In genomic region chr9:37936965-37937364, GRCh38 we compare ENCODE assay signal across 1 cellular context.
TF ChIP-seq lines count a peak whose summit lies in the region.

No MANE protein-coding gene starts in this region.

TF ChIP-seq in HCT116, 20 proteins besides CTCF, POLR2A, EP300 and RAD21 (continued from another document):
- TF ChIP-seq ZBTB33 (IDR thresholded peaks at IDR 0.05; ENCODE audit: extremely low read depth, insufficient replicate concordance, low read length) (no peak), SRF (IDR thresholded peaks at IDR 0.05; ENCODE audit: low read depth) (no peak), JUND (IDR thresholded peaks at IDR 0.05) (no peak), ELF1 (IDR thresholded peaks at IDR 0.05; ENCODE audit: borderline replicate concordance, low read depth) (no peak), YY1 (IDR thresholded peaks at IDR 0.05; ENCODE audit: extremely low read depth, insufficient replicate concordance, low read depth, low read length) (no peak), POLR2AphosphoS5 (IDR thresholded peaks at IDR 0.05; ENCODE audit: low read depth, low read length) (no peak), CBX3 (IDR thresholded peaks at IDR 0.05; ENCODE audit: low read depth) (no peak)
TF ChIP-seq in HCT116: peak in this region for 0.
